In the genomic region with DNA sequence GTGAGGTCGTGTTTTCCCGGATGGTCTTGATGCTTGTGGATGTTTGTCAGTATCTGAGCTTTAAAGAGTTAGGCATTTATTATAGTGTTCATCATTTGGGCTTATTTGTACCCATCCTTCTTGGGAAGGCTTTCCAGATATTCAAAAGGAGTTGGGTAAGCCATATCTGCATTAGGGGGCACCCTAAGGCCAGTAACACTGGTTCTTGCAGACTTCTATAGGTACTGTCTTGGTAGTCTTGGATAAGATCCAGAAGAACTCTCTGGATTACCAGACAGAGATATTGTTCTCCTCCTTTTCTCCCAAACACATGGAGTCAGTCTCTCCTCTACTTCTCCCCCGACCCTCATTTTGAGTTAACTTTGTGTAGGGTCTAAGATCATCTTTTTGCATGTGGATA, we compare ENCODE assay signal across 21 cellular contexts.
A peak's percentile ranks its signal among the peaks of the same experiment; 100 is the strongest.
DNase-seq lines count a peak whose midpoint lies in the region; ATAC-seq, FAIRE-seq and TF ChIP-seq lines count a peak whose summit lies in the region.
"Had no signal": no experiment of that assay in that cellular context is flagged by ENCODE, and none has a peak within 500 bp of the region (broad histone marks: within the 10 kb centered on the region; RNA-seq: fewer than 3 reads in every experiment).

No MANE protein-coding gene starts in this region.

- CTCF ChIA-PET in SK-N-SH (lab: Yijun Ruan, JAX), result interaction anchor here (1.2 to 1.6 kb wide), 2 partner anchors 10 to 20 kb away, joined by 3 to 4 read pairs; no protein-coding TSS in a partner anchor

- H3K4me3 ChIP-seq in SK-N-SH (ENCODE audit: low read depth in 2 of 2, low read length in 1 of 2) (no peak overlapping the region), choroid plexus epithelial cell (ENCODE audit: low read depth, low read length) (no peak overlapping the region)
- H3K4me3 ChIP-seq: GM23338, Peyer's patch, SJSA1 had no signal

- no peak overlapping the region for H3K9ac ChIP-seq in SK-N-SH

- no peak for TF ChIP-seq RAD21 in SK-N-SH (IDR thresholded peaks at IDR 0.05; ENCODE audit: low read length)

- TF ChIP-seq CTCF in SK-N-SH (IDR thresholded peaks at IDR 0.05), result peak; percentile 31
- peak; percentile 24 for TF ChIP-seq CTCF in choroid plexus epithelial cell (conservative IDR thresholded peaks at IDR 0.05; ENCODE audit: low read depth, low read length)
- TF ChIP-seq CTCF in foreskin keratinocyte (conservative IDR thresholded peaks at IDR 0.05), result peak; percentile 57

- H3K79me2 ChIP-seq in SK-N-SH (ENCODE audit: insufficient read depth), result no peaks in the 10 kb centered on the region

- peak; percentile 86 for FAIRE-seq in H54 (lab: Jason Lieb, UNC)
- FAIRE-seq: GM12892 had no signal

- POLR2A ChIA-PET in SK-N-SH (lab: Yijun Ruan, JAX), result no interaction called here

- no peak for TF ChIP-seq EP300 in SK-N-SH (IDR thresholded peaks at IDR 0.05; ENCODE audit: borderline replicate concordance in 1 of 2, low read depth in 1 of 2, low read length in 1 of 2)

- H3K4me2 ChIP-seq in SK-N-SH, result no peak overlapping the region
- H3K4me2 ChIP-seq: GM23338 had no signal

- H3K27ac ChIP-seq in SK-N-SH (ENCODE audit: low read depth in 2 of 2, low read length in 1 of 2), result no peak overlapping the region
- no peak overlapping the region for H3K27ac ChIP-seq in foreskin keratinocyte
- H3K27ac ChIP-seq: Peyer's patch, SJSA1 had no signal

- ATAC-seq in foreskin keratinocyte (no peak), HG02840 (IDR thresholded peaks at IDR 0.05; ENCODE audit: low FRiP score, unreplicated experiment) (no peak)
- ATAC-seq: GM23338, HCT116 had no signal

- no peaks in the 10 kb centered on the region for H4K20me1 ChIP-seq in SK-N-SH (ENCODE audit: insufficient read depth)

- H3K9me3 ChIP-seq in SK-N-SH, result peaks cover 18% of the 10 kb centered on the region; the same call in 1 of the 2 replicates
- H3K9me3 ChIP-seq: Peyer's patch, SJSA1 had no signal

- H3K27me3 ChIP-seq in SK-N-SH (ENCODE audit: insufficient read depth), result no peaks in the 10 kb centered on the region
- no peaks in the 10 kb centered on the region for H3K27me3 ChIP-seq in foreskin keratinocyte
- H3K27me3 ChIP-seq: Peyer's patch, SJSA1 had no signal

- H3K36me3 ChIP-seq in SK-N-SH (replicated peaks in 1 of 2; ENCODE audit: control insufficient read depth in 1 of 2, insufficient read depth in 2 of 2, low read length in 1 of 2), result no peaks in the 10 kb centered on the region
- H3K36me3 ChIP-seq: Peyer's patch, SJSA1 had no signal

- no peak for DNase-seq in H54 (ENCODE audit: insufficient read length, low spot score)
- DNase-seq in SK-N-SH, result no peak
- DNase-seq in choroid plexus epithelial cell (ENCODE audit: low read depth), result peak; percentile 32
- peak in 1 of 2 donors; percentile 17 for DNase-seq in foreskin keratinocyte
- DNase-seq in NCI-H187 (lab: John Stamatoyannopoulos, UW), result no peak
- no peak for DNase-seq in cortex of kidney (lab: John Stamatoyannopoulos, UW)
- DNase-seq: AML-193; C1 segment of cervical spinal cord; CD8-positive, alpha-beta memory T cell; Karpas-422; NCI-H1048; NCI-H1417 treated with DMSO at 0.1 percent for 48 hours; NCI-H187 treated with DMSO at 0.1 percent for 48 hours; NCI-H524; NCI-H82; Peyer's patch had no signal

- H3K4me1 ChIP-seq in SK-N-SH (ENCODE audit: control insufficient read depth in 1 of 2, insufficient read depth in 2 of 2, low read depth in 1 of 2, low read length in 1 of 2), result no peaks in the 10 kb centered on the region
- no peaks in the 10 kb centered on the region for H3K4me1 ChIP-seq in foreskin keratinocyte
- H3K4me1 ChIP-seq: Peyer's patch, SJSA1 had no signal

- 27% methylated on average over 3 of the region's 3 CpGs for WGBS in SK-N-SH (ENCODE audit: low lambda C conversion rate)

- TF ChIP-seq POLR2A in H54 (IDR thresholded peaks at IDR 0.05; ENCODE audit: low read depth, low read length), result no peak

- H3K9me2 ChIP-seq in SK-N-SH, result no peaks in the 10 kb centered on the region

- H2AFZ ChIP-seq in SK-N-SH (ENCODE audit: low read depth), result no peak overlapping the region
- H2AFZ ChIP-seq: GM23338 had no signal

- no peaks in the 10 kb centered on the region for H3F3A ChIP-seq in SK-N-SH (replicated peaks; ENCODE audit: insufficient read depth)

TF ChIP-seq in SK-N-SH, 30 proteins besides CTCF, POLR2A, EP300 and RAD21:
- TF ChIP-seq, protein P1, sequence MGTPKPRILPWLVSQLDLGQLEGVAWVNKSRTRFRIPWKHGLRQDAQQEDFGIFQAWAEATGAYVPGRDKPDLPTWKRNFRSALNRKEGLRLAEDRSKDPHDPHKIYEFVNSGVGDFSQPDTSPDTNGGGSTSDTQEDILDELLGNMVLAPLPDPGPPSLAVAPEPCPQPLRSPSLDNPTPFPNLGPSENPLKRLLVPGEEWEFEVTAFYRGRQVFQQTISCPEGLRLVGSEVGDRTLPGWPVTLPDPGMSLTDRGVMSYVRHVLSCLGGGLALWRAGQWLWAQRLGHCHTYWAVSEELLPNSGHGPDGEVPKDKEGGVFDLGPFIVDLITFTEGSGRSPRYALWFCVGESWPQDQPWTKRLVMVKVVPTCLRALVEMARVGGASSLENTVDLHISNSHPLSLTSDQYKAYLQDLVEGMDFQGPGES (IDR thresholded peaks at IDR 0.05; ENCODE audit: low read depth, low read length), result no peak
- TF ChIP-seq FOXJ3 (CRISPR knock-in tag; IDR thresholded peaks at IDR 0.05) (no peak), TCF12 (IDR thresholded peaks at IDR 0.05) (no peak), FOSL2 (IDR thresholded peaks at IDR 0.05; ENCODE audit: borderline replicate concordance, low read depth) (no peak), GATA2 (CRISPR knock-in tag; IDR thresholded peaks at IDR 0.05) (no peak), CHD2 (IDR thresholded peaks at IDR 0.05; ENCODE audit: low read length, partially characterized antibody) (no peak), SIN3A (IDR thresholded peaks at IDR 0.05; ENCODE audit: borderline replicate concordance, low read depth, low read length) (no peak), FOXM1 (IDR thresholded peaks at IDR 0.05; ENCODE audit: low read depth) (no peak)
- TF ChIP-seq, protein P2, sequence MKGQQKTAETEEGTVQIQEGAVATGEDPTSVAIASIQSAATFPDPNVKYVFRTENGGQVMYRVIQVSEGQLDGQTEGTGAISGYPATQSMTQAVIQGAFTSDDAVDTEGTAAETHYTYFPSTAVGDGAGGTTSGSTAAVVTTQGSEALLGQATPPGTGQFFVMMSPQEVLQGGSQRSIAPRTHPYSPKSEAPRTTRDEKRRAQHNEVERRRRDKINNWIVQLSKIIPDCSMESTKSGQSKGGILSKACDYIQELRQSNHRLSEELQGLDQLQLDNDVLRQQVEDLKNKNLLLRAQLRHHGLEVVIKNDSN (IDR thresholded peaks at IDR 0.05; ENCODE audit: borderline replicate concordance, low read depth), result no peak
- TF ChIP-seq, protein P3, sequence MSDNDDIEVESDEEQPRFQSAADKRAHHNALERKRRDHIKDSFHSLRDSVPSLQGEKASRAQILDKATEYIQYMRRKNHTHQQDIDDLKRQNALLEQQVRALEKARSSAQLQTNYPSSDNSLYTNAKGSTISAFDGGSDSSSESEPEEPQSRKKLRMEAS (IDR thresholded peaks at IDR 0.05; ENCODE audit: low read depth), result no peak
- TF ChIP-seq, protein P4, sequence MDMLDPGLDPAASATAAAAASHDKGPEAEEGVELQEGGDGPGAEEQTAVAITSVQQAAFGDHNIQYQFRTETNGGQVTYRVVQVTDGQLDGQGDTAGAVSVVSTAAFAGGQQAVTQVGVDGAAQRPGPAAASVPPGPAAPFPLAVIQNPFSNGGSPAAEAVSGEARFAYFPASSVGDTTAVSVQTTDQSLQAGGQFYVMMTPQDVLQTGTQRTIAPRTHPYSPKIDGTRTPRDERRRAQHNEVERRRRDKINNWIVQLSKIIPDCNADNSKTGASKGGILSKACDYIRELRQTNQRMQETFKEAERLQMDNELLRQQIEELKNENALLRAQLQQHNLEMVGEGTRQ (IDR thresholded peaks at IDR 0.05; ENCODE audit: borderline replicate concordance, low read depth, low read length), result no peak
- TF ChIP-seq, protein P5, sequence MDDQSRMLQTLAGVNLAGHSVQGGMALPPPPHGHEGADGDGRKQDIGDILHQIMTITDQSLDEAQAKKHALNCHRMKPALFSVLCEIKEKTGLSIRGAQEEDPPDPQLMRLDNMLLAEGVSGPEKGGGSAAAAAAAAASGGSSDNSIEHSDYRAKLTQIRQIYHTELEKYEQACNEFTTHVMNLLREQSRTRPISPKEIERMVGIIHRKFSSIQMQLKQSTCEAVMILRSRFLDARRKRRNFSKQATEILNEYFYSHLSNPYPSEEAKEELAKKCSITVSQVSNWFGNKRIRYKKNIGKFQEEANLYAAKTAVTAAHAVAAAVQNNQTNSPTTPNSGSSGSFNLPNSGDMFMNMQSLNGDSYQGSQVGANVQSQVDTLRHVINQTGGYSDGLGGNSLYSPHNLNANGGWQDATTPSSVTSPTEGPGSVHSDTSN (IDR thresholded peaks at IDR 0.05), result no peak
